In the genomic region with DNA sequence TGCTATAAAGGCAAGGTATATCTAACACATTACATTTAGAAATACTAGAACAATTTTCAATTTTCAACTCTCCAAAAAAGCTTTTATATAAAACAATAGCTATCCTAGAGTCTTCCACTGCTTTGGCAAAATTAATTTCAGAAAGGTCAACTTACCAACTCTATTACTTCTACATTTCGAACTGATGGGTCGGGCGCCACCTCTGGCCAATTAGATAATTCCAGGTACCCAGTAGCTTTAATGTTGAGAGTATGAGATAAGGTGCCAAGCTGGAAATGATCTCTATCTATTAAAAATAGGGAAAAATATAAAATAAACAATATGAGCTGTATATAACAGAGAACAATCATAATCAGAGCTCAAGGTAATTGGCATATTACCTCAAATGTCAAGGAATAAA, we compare ENCODE assay signal across 16 cellular contexts.
DNase-seq lines count a peak whose midpoint lies in the region; ATAC-seq, FAIRE-seq and TF ChIP-seq lines count a peak whose summit lies in the region.
"Had no signal": no experiment of that assay in that cellular context is flagged by ENCODE, and none has a peak within 500 bp of the region (broad histone marks: within the 10 kb centered on the region; RNA-seq: fewer than 3 reads in every experiment).

No MANE protein-coding gene starts in this region.

- no peaks in the 10 kb centered on the region; the same call in 1 of the 2 replicates for H3K36me3 ChIP-seq in Caco-2 (ENCODE audit: control insufficient read depth, insufficient read depth, low read length)
- peaks cover 7% of the 10 kb centered on the region; the same call in 1 of the 3 replicates for H3K36me3 ChIP-seq in K562 (ENCODE audit: control insufficient read depth, insufficient read depth, low read length)
- H3K36me3 ChIP-seq in lower lobe of right lung, result peaks cover 23% of the 10 kb centered on the region
- no peaks in the 10 kb centered on the region for H3K36me3 ChIP-seq in ovary
- H3K36me3 ChIP-seq: HAP-1 had no signal

- BruUV-seq in Caco-2 (replicated peaks; lab: Mats Ljungman, UMichigan) (no TSS peak), K562 (replicated peaks; lab: Mats Ljungman, UMichigan) (no TSS peak)

- TF ChIP-seq RAD21 in K562 (CRISPR knock-in tag; conservative IDR thresholded peaks at IDR 0.05 in 1 of 2, IDR thresholded peaks at IDR 0.05 in 1 of 2), result no peak

- no peaks in the 10 kb centered on the region for H3K27me3 Mint-ChIP-seq in Caco-2 (ENCODE audit: insufficient read depth, unreplicated experiment)
- H3K27me3 Mint-ChIP-seq: stimulated activated naive CD8-positive, alpha-beta T cell treated with anti-CD3 and anti-CD28 coated beads, Interleukin-15, Interleukin-2, amounts not matched to agents 100 ng/mL and 50 ng/mL, for 24 hours had no signal

- H3K4me1 Mint-ChIP-seq in Caco-2 (ENCODE audit: low read depth, unreplicated experiment), result no peaks in the 10 kb centered on the region

- TF ChIP-seq EP300 in K562 (IDR thresholded peaks at IDR 0.05; ENCODE audit: low read length) (no peak), ovary (IDR thresholded peaks at IDR 0.05) (no peak)

- no peak for ATAC-seq in K562
- no peak for ATAC-seq in lower lobe of right lung
- ATAC-seq in GM21390 (IDR thresholded peaks at IDR 0.05; ENCODE audit: unreplicated experiment), result no peak
- ATAC-seq in GM18870 (IDR thresholded peaks at IDR 0.05; ENCODE audit: unreplicated experiment), result no peak
- ATAC-seq in GM21576 (IDR thresholded peaks at IDR 0.05; ENCODE audit: unreplicated experiment), result no peak
- ATAC-seq: left lobe of liver had no signal

- WGBS in K562 (ENCODE audit: insufficient coverage, low coverage, missing lambda C conversion rate), result 85% methylated on average over 3 of the region's 3 CpGs
- WGBS in ovary, 3 donors, result 85 to 93% (median 91%) methylated on average over 3 of the region's 3 CpGs

- H4K20me1 ChIP-seq in K562 (replicated peaks; ENCODE audit: control insufficient read depth, insufficient read depth, low read length), result no peaks in the 10 kb centered on the region

- no peaks in the 10 kb centered on the region for H3K9me3 Mint-ChIP-seq in Caco-2 (ENCODE audit: unreplicated experiment)
- H3K9me3 Mint-ChIP-seq: stimulated activated naive CD8-positive, alpha-beta T cell treated with anti-CD3 and anti-CD28 coated beads, Interleukin-15, Interleukin-2, amounts not matched to agents 100 ng/mL and 50 ng/mL, for 24 hours; T-helper 2 cell treated with Interferon-gamma antibody and Interleukin-4, amounts not matched to agents 5 μg/mL and 100 μg/mL, for 36 hours had no signal

- H3K36me3 Mint-ChIP-seq in Caco-2 (ENCODE audit: insufficient read depth, unreplicated experiment), result peaks cover 3% of the 10 kb centered on the region

- no peak overlapping the region for H3K4me3 ChIP-seq in Caco-2 (ENCODE audit: low read depth, low read length)
- H3K4me3 ChIP-seq in K562, result no peak overlapping the region
- H3K4me3 ChIP-seq in lower lobe of right lung, result no peak overlapping the region
- H3K4me3 ChIP-seq in ovary, result no peak overlapping the region
- H3K4me3 ChIP-seq: HAP-1 had no signal

- H3K9me3 ChIP-seq in Caco-2 (no peaks in the 10 kb centered on the region), K562 (replicated peaks; ENCODE audit: control insufficient read depth, insufficient read depth, low read depth, low read length) (no peaks in the 10 kb centered on the region), lower lobe of right lung (no peaks in the 10 kb centered on the region), ovary (no peaks in the 10 kb centered on the region)
- H3K9me3 ChIP-seq: HAP-1 had no signal

- CTCF ChIA-PET in Caco-2 (lab: Charles Lee), result interaction anchor here (0.6 to 0.9 kb wide), 2 partner anchors 62 to 1115 kb away, joined by 3 to 4 read pairs; no protein-coding TSS in a partner anchor
- CTCF ChIA-PET in K562 (lab: Yijun Ruan, JAX; ENCODE audit: low intra/inter-chr PET ratio), result no interaction called here

- TF ChIP-seq CTCF in Caco-2 (IDR thresholded peaks at IDR 0.05; ENCODE audit: insufficient read depth in 1 of 2, low read depth in 1 of 2, low read length in 1 of 2, severe bottlenecking in 1 of 2, unreplicated experiment in 1 of 2), result peak; percentile 37 to 53
- TF ChIP-seq CTCF in K562 (IDR thresholded peaks at IDR 0.05 in 2 of 3, conservative IDR thresholded peaks at IDR 0.05 in 1 of 3; ENCODE audit: insufficient read depth in 2 of 3, low read depth in 1 of 3, low read length in 3 of 3), result peak in 2 of 3 experiments; percentile 37 to 40; a peak in 2 of 6 replicates
- TF ChIP-seq CTCF in lower lobe of right lung (IDR thresholded peaks at IDR 0.05), result peak; percentile 11
- no peak for TF ChIP-seq CTCF in ovary (IDR thresholded peaks at IDR 0.05)

- no peak overlapping the region for H3K9ac ChIP-seq in K562 (ENCODE audit: insufficient read depth in 1 of 2, low read depth in 2 of 2, low read length in 2 of 2)

- intact Hi-C loops in Caco-2 (cut with micrococcal nuclease; ENCODE audit: unreplicated experiment) (no loop called here), K562 (cut with micrococcal nuclease) (no loop called here), lower lobe of right lung (cut with DNase I) (no loop called here), ovary (cut with DNase I) (no loop called here)

- H3K4me2 ChIP-seq in K562 (ENCODE audit: insufficient read depth, low read length), result no peak overlapping the region

- POLR2A ChIA-PET in Caco-2 (lab: Charles Lee), result interaction anchor here (0.6 kb wide), 1 partner anchor 166 kb away, joined by 3 read pairs; no protein-coding TSS in a partner anchor
- POLR2A ChIA-PET in K562 (lab: Yijun Ruan, JAX), result interaction anchor here (0.7 kb wide), 1 partner anchor 10 kb away, joined by 3 read pairs; no protein-coding TSS in a partner anchor

- H3K4me3 Mint-ChIP-seq in Caco-2 (ENCODE audit: unreplicated experiment), result no peak overlapping the region
- H3K4me3 Mint-ChIP-seq: stimulated activated naive CD8-positive, alpha-beta T cell treated with anti-CD3 and anti-CD28 coated beads, Interleukin-15, Interleukin-2, amounts not matched to agents 100 ng/mL and 50 ng/mL, for 24 hours; T-helper 2 cell treated with Interferon-gamma antibody and Interleukin-4, amounts not matched to agents 5 μg/mL and 100 μg/mL, for 36 hours had no signal

- H3K9me1 ChIP-seq in K562 (ENCODE audit: control insufficient read depth, insufficient read depth, low read length), result no peaks in the 10 kb centered on the region

- no peak overlapping the region for H3K27ac Mint-ChIP-seq in Caco-2 (ENCODE audit: unreplicated experiment)
- H3K27ac Mint-ChIP-seq: stimulated activated naive CD8-positive, alpha-beta T cell treated with anti-CD3 and anti-CD28 coated beads, Interleukin-15, Interleukin-2, amounts not matched to agents 100 ng/mL and 50 ng/mL, for 24 hours; T-helper 2 cell treated with Interferon-gamma antibody and Interleukin-4, amounts not matched to agents 5 μg/mL and 100 μg/mL, for 36 hours had no signal

- TF ChIP-seq POLR2A in K562 (conservative IDR thresholded peaks at IDR 0.05) (no peak), ovary (IDR thresholded peaks at IDR 0.05) (no peak)

- DNase-seq in Caco-2 (no peak), HT-29 (ENCODE audit: low spot score) (peak; percentile 50), K562 (ENCODE audit: extremely low read depth in 1 of 4, low spot score in 3 of 4) (peak; percentile 5 to 22 (median 16)), lower lobe of right lung (no peak), ovary (no peak)
- DNase-seq: amygdala; NCI-H1105; occipital lobe; stimulated activated CD4-positive, alpha-beta T cell treated with anti-CD3 and anti-CD28 coated beads, Interleukin-2, amount 100 ng/mL, for 24 hours had no signal

- H3K4me1 ChIP-seq in Caco-2 (no peaks in the 10 kb centered on the region), K562 (replicated peaks in 1 of 2; ENCODE audit: control insufficient read depth in 2 of 2, insufficient read depth in 2 of 2, low read length in 2 of 2) (no peaks in the 10 kb centered on the region), lower lobe of right lung (no peaks in the 10 kb centered on the region), ovary (ENCODE audit: insufficient read depth) (peaks cover 2% of the 10 kb centered on the region)

- FAIRE-seq in K562 (lab: Jason Lieb, UNC), result no peak

- no peaks in the 10 kb centered on the region for H3K27me3 ChIP-seq in Caco-2 (replicated peaks; ENCODE audit: control insufficient read depth, insufficient read depth, low read length)
- no peaks in the 10 kb centered on the region for H3K27me3 ChIP-seq in K562 (ENCODE audit: control insufficient read depth in 2 of 2, insufficient read depth in 2 of 2, low read length in 2 of 2)
- H3K27me3 ChIP-seq in lower lobe of right lung (ENCODE audit: low read depth), result no peaks in the 10 kb centered on the region
- H3K27me3 ChIP-seq in ovary, result no peaks in the 10 kb centered on the region

- no peak overlapping the region for H3K27ac ChIP-seq in K562 (ENCODE audit: extremely low read depth, low read depth, low read length)
- H3K27ac ChIP-seq in lower lobe of right lung, result no peak overlapping the region
- no peak overlapping the region for H3K27ac ChIP-seq in ovary

- in situ Hi-C loops in K562 (cut with MboI), result no loop called here

- H2AFZ ChIP-seq in K562 (ENCODE audit: low read depth, low read length), result no peak overlapping the region

- no peaks in the 10 kb centered on the region for H3K79me2 ChIP-seq in K562 (ENCODE audit: control insufficient read depth, insufficient read depth, low read length)

TF ChIP-seq in K562, 482 proteins besides CTCF, POLR2A, EP300 and RAD21 (continues in another document):
- TF ChIP-seq SFPQ (IDR thresholded peaks at IDR 0.05; ENCODE audit: low read depth, low read length), result no peak
- TF ChIP-seq, protein P1, sequence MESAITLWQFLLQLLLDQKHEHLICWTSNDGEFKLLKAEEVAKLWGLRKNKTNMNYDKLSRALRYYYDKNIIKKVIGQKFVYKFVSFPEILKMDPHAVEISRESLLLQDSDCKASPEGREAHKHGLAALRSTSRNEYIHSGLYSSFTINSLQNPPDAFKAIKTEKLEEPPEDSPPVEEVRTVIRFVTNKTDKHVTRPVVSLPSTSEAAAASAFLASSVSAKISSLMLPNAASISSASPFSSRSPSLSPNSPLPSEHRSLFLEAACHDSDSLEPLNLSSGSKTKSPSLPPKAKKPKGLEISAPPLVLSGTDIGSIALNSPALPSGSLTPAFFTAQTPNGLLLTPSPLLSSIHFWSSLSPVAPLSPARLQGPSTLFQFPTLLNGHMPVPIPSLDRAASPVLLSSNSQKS (CRISPR knock-in tag; IDR thresholded peaks at IDR 0.05), result no peak

Comparison
In these comparisons a context has a peak if more than half of its experiments do, and no peak if none do; other contexts are left out.
1. DNase-seq: peak in HT-29 (single experiment) and K562 (4 of 4); none in Caco-2 (0 of 2), lower lobe of right lung (single experiment) and ovary (0 of 5).
2. CTCF ChIP-seq: peak in Caco-2 (2 of 2), K562 (2 of 3) and lower lobe of right lung (single experiment); none in ovary (0 of 3).